In genomic region chr12:124743479-124744272, GRCh38 we compare ENCODE assay signal across 1 cellular context.
TF ChIP-seq lines count a peak whose summit lies in the region.

No MANE protein-coding gene starts in this region.

TF ChIP-seq in HepG2, 621 proteins besides CTCF, POLR2A, EP300 and RAD21 (continued from another document):
- TF ChIP-seq ZNF18 (CRISPR knock-in tag; IDR thresholded peaks at IDR 0.05; ENCODE audit: insufficient replicate concordance), result no peak
